In genomic region chr18:55415258-55415871, GRCh38 we compare ENCODE assay signal across 8 cellular contexts.
DNase-seq lines count a peak whose midpoint lies in the region; ATAC-seq and TF ChIP-seq lines count a peak whose summit lies in the region.

No MANE protein-coding gene starts in this region.

- H3K9me3 ChIP-seq in left lung = no peaks in the 10 kb centered on the region

- H3K4me3 ChIP-seq in AG09309 (ENCODE audit: control insufficient read depth, low read depth, low read length) = no peak overlapping the region
- no peak overlapping the region for H3K4me3 ChIP-seq in left lung

- H3K27me3 ChIP-seq in left lung = no peaks in the 10 kb centered on the region

- no peaks in the 10 kb centered on the region for H3K36me3 ChIP-seq in left lung

- ATAC-seq in GM18867 (IDR thresholded peaks at IDR 0.05; ENCODE audit: unreplicated experiment) = peak; percentile 94
- ATAC-seq in HG03135 (IDR thresholded peaks at IDR 0.05; ENCODE audit: unreplicated experiment) = peak; percentile 89
- peak; percentile 38 to 58 for ATAC-seq in activated CD4-positive, CD25-positive, alpha-beta regulatory T cell treated with anti-CD3 and anti-CD28 coated beads, Interleukin-2, amount 50 U/mL, for 24 hours
- ATAC-seq in left lung = peak; percentile 96

- TF ChIP-seq CTCF in AG09309 (IDR thresholded peaks at IDR 0.05; ENCODE audit: control insufficient read depth, insufficient read depth, low read depth, low read length, missing control alignments) = peak; percentile 89
- peak; percentile 85 to 86 for TF ChIP-seq CTCF in left lung (IDR thresholded peaks at IDR 0.05)

- peak overlapping the region in 1 of 2 donors; percentile 8 for H3K27ac ChIP-seq in left lung

- intact Hi-C loops in left lung (cut with DNase I) = no loop called here

- DNase-seq in AG09309 (ENCODE audit: low read depth) (no peak), NCI-H2196 treated with DMSO at 0.1 percent for 48 hours (lab: John Stamatoyannopoulos, UW; ENCODE audit: unreplicated experiment) (peak; percentile 44), cerebellar nuclear complex (lab: John Stamatoyannopoulos, UW) (peak; percentile 31 to 35), left lung (peak; percentile 86 to 92)
- DNase-seq in stimulated activated CD4-positive, alpha-beta T cell treated with anti-CD3 and anti-CD28 coated beads, TNF-alpha, amount 100 ng/mL, for 1 hour (ENCODE audit: low read depth in 3 of 3, low spot score in 1 of 3) = peak; percentile 17 to 60 (median 25)

- peaks cover 5 to 13% of the 10 kb centered on the region in 2 donors for H3K4me1 ChIP-seq in left lung
